ENCODE assay signal across 26 cellular contexts in genomic region chr2:21245565-21245964, GRCh38.
"Had no signal": no experiment of that assay in that cellular context is flagged by ENCODE, and none has a peak within 500 bp of the region (broad histone marks: within the 10 kb centered on the region; RNA-seq: fewer than 3 reads in every experiment).

No MANE protein-coding gene starts in this region.

- H3K4me3 Mint-ChIP-seq: immature natural killer cell; mesothelial cell of epicardium; naive thymus-derived CD4-positive, alpha-beta T cell; natural killer cell treated with Interleukin-12 subunit alpha and Interleukin-12 subunit beta and Interleukin-15 and Interleukin-18, amount 100 ng/mL, for 72 hours; stimulated activated naive CD8-positive, alpha-beta T cell treated with anti-CD3 and anti-CD28 coated beads, Interleukin-15, Interleukin-2, amounts not matched to agents 100 ng/mL and 50 ng/mL, for 24 hours had no signal

- H3K27ac Mint-ChIP-seq: immature natural killer cell; mesothelial cell of epicardium; naive thymus-derived CD4-positive, alpha-beta T cell; natural killer cell treated with Interleukin-12 subunit alpha and Interleukin-12 subunit beta and Interleukin-15 and Interleukin-18, amount 100 ng/mL, for 72 hours; stimulated activated naive CD8-positive, alpha-beta T cell treated with anti-CD3 and anti-CD28 coated beads, Interleukin-15, Interleukin-2, amounts not matched to agents 100 ng/mL and 50 ng/mL, for 24 hours had no signal

- DNase-seq: hypothalamus; immature natural killer cell; kidney; left colon; left lung; lower lobe of right lung; mammary epithelial cell; mesenchymal stem cell; mucosa of descending colon; naive thymus-derived CD4-positive, alpha-beta T cell; pancreas; posterior cingulate gyrus; retina; right cardiac atrium; stimulated activated CD4-positive, alpha-beta T cell treated with anti-CD3 and anti-CD28 coated beads, Interleukin-12 subunit alpha, Interleukin-12 subunit beta, amount 100 ng/mL, for 4 hours; stimulated activated CD4-positive, alpha-beta T cell treated with anti-CD3 and anti-CD28 coated beads, Interleukin-15, amount 100 ng/mL, for 24 hours; stimulated activated CD4-positive, alpha-beta T cell treated with anti-CD3 and anti-CD28 coated beads, Interleukin-2, amount 100 ng/mL, for 24 hours; stimulated activated CD4-positive, alpha-beta T cell treated with anti-CD3 and anti-CD28 coated beads, Interleukin-4, amount 100 ng/mL, for 1 hour; stimulated activated naive CD4-positive, alpha-beta T cell; tibial artery; trophoblast cell; uterus had no signal

- H3K36me3 Mint-ChIP-seq: immature natural killer cell; mesothelial cell of epicardium; naive thymus-derived CD4-positive, alpha-beta T cell; natural killer cell treated with Interleukin-12 subunit alpha and Interleukin-12 subunit beta and Interleukin-15 and Interleukin-18, amount 100 ng/mL, for 72 hours had no signal

- ATAC-seq: left colon; left lung; lower lobe of right lung; mucosa of descending colon; naive thymus-derived CD4-positive, alpha-beta T cell; natural killer cell treated with Interleukin-12 subunit alpha and Interleukin-12 subunit beta and Interleukin-15 and Interleukin-18, amount 100 ng/mL, for 72 hours; pancreas; right cardiac atrium; sciatic nerve had no signal

- H3K27me3 Mint-ChIP-seq: natural killer cell treated with Interleukin-12 subunit alpha and Interleukin-12 subunit beta and Interleukin-15 and Interleukin-18, amount 100 ng/mL, for 72 hours; stimulated activated naive CD8-positive, alpha-beta T cell treated with anti-CD3 and anti-CD28 coated beads, Interleukin-15, Interleukin-2, amounts not matched to agents 100 ng/mL and 50 ng/mL, for 24 hours had no signal

- H3K4me1 Mint-ChIP-seq: immature natural killer cell; mesothelial cell of epicardium; naive thymus-derived CD4-positive, alpha-beta T cell had no signal
